3 cellular contexts compared by ENCODE assay signal in the genomic region with DNA sequence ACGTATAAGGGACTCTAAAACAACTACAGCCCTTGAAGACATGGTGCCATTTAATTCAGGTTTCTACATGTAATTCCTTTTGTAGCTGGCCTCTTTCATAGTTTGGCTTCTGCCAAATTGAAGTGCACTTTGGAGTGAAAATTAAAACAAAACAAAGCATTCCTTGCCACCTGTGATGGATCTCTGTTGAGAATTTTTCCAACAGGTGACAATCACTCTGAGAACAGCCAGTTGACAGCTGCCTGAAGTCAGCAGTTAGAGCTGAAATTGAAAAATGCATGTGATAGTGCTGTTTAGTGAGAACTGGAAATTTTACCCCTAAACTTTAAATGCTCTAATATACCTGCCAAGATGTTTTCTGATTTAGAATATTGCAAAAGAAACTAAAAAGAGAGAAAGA.
"Had no signal": no experiment of that assay in that cellular context is flagged by ENCODE, and none has a peak within 500 bp of the region (broad histone marks: within the 10 kb centered on the region; RNA-seq: fewer than 3 reads in every experiment).

No MANE protein-coding gene starts in this region.

- H3K4me3 ChIP-seq: GM12878 had no signal

- DNase-seq: GDM1, GF-D8 had no signal

- ATAC-seq: GM12878 had no signal
